In the genomic region with DNA sequence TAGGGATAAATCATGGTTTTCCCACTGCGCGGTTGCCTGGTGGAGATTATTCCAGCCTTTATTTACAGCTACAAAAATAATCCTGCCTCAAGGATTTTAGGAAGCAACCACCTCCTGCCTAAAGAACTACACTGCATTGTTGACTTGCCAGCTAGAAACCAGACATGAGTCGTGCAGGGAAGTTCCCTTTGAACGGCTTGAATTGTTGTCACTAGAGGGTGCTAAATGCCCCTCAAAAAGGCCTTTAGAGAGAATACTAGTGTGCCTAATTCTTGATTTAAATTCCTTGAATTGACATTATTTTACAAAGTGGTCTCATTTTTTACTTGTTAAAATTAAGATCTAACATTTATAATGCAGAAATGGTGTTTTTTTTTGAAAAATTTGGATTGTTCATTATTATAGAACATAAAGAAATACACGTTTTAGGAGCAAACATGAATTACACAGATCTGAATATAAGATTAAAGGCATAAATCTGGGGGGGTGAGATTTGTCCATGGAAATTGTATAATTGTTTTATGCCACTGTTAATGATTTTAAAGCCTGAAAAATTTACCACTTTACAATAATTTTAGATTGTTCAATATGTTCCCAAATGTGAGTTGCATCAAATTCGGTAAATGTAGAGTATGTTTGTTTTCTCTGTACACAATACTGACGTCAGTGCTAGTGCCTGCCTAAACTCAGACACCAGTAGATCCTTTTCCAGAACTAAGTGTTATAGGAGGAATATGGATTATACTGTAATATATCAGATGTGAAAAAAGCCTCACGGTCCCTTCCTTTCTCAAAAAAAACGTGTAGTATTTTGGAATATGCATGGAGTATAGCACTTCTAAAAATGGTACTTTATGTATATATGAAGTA, we compare ENCODE assay signal across 8 cellular contexts. TPM values are rescaled to one million over a fixed set of nuclear protein-coding genes. Genes with fewer than 3 reads are reported as not detected.
DNase-seq lines count a peak whose midpoint lies in the region; ATAC-seq, FAIRE-seq and TF ChIP-seq lines count a peak whose summit lies in the region.

No MANE protein-coding gene starts in this region.

- no peaks in the 10 kb centered on the region for H4K20me1 ChIP-seq in GM12878 (ENCODE audit: control insufficient read depth, insufficient read depth)

- no peak overlapping the region for H3K27ac ChIP-seq in GM12878 (ENCODE audit: control insufficient read depth, insufficient read depth)

- SMC1A ChIA-PET in GM12878 (lab: Charles Lee; ENCODE audit: uncharacterized antibody, unreplicated experiment): interaction anchor here (0.7 to 0.9 kb wide), 2 partner anchors 631 to 632 kb away, joined by 3 to 7 read pairs; no protein-coding TSS in a partner anchor

- 22% methylated on average over 9 of the region's 9 CpGs for WGBS in GM12878 (ENCODE audit: insufficient coverage, insufficient replicate concordance, low lambda C conversion rate, missing lambda C conversion rate)

- no peak overlapping the region for H2AFZ ChIP-seq in GM12878 (ENCODE audit: control insufficient read depth, low read depth, low read length)

- no peaks in the 10 kb centered on the region for H3K79me2 ChIP-seq in GM12878 (ENCODE audit: control insufficient read depth, insufficient read depth, low read length)

- RAD21 ChIA-PET in GM12878 (lab: Charles Lee; ENCODE audit: unreplicated experiment): interaction anchor here (0.7 kb wide), 1 partner anchor 632 kb away, joined by 4 read pairs; no protein-coding TSS in a partner anchor

- H3K9me3 ChIP-seq in GM12878 (replicated peaks; ENCODE audit: control insufficient read depth, insufficient read depth, low read length): no peaks in the 10 kb centered on the region

- TF ChIP-seq POLR2A in GM12878 (IDR thresholded peaks at IDR 0.05; ENCODE audit: low read depth, low read length): no peak

- intact Hi-C loops in GM12878 (cut with micrococcal nuclease; ENCODE audit: unreplicated experiment): loop anchor here (5.0 to 10.0 kb wide), 2 partner anchors 199 to 631 kb away; no protein-coding TSS in a partner anchor

- ATAC-seq in GM12878 (peak; percentile 86), GM18870 (IDR thresholded peaks at IDR 0.05; ENCODE audit: unreplicated experiment) (no peak), GM21367 (IDR thresholded peaks at IDR 0.05; ENCODE audit: unreplicated experiment) (no peak)

- TF ChIP-seq RAD21 in GM12878 (IDR thresholded peaks at IDR 0.05; ENCODE audit: insufficient read depth, low read depth, low read length): peak; percentile 65

- H3K9ac ChIP-seq in GM12878 (ENCODE audit: control insufficient read depth, insufficient read depth, low read length): no peak overlapping the region

- H3K4me2 ChIP-seq in GM12878 (ENCODE audit: control insufficient read depth, insufficient read depth): no peak overlapping the region

- BruUV-seq in GM12878 (replicated peaks; lab: Mats Ljungman, UMichigan): no TSS peak

- no peaks in the 10 kb centered on the region for H3K27me3 ChIP-seq in GM12878 (replicated peaks in 1 of 2; ENCODE audit: control insufficient read depth in 2 of 2, insufficient read depth in 2 of 2, low read length in 1 of 2)

- POLR2A ChIA-PET in GM12878 (lab: Charles Lee): no interaction called here

- peak; percentile 55 to 65 (median 56) for TF ChIP-seq CTCF in GM12878 (IDR thresholded peaks at IDR 0.05 in 2 of 3, conservative IDR thresholded peaks at IDR 0.05 in 1 of 3; ENCODE audit: control insufficient read depth in 2 of 3, extremely low read depth in 1 of 3, insufficient read depth in 1 of 3, low read depth in 3 of 3, low read length in 3 of 3)

- CTCF ChIA-PET in GM12878 (lab: Yijun Ruan, JAX): interaction anchor here (0.7 to 1.1 kb wide), 5 partner anchors 8 to 882 kb away, joined by 3 to 4 read pairs (median 3); no protein-coding TSS in a partner anchor

- no peak for TF ChIP-seq EP300 in GM12878 (IDR thresholded peaks at IDR 0.05; ENCODE audit: borderline replicate concordance in 1 of 2, control insufficient read depth in 1 of 2, low read depth in 2 of 2, low read length in 2 of 2)

- no peak for FAIRE-seq in GM12878 (lab: Jason Lieb, UNC)

- H3K4me1 ChIP-seq in GM12878 (ENCODE audit: control insufficient read depth, insufficient read depth, low read length): no peaks in the 10 kb centered on the region

- H3K36me3 ChIP-seq in GM12878 (ENCODE audit: control insufficient read depth in 2 of 2, insufficient read depth in 2 of 2, low read length in 1 of 2): no peaks in the 10 kb centered on the region

- in situ Hi-C loops in GM12878 (cut with MboI): loop anchor here (10.0 kb wide), 1 partner anchor 619 kb away; no protein-coding TSS in a partner anchor

- DNase-seq in COR-L47 (lab: John Stamatoyannopoulos, UW): peak; percentile 55
- peak; percentile 36 for DNase-seq in HPDE6-E6E7 (ENCODE audit: extremely low spot score)
- DNase-seq in NCI-H69 (lab: John Stamatoyannopoulos, UW): peak; percentile 65
- no peak for DNase-seq in GM12878 (ENCODE audit: low read depth, low spot score)
- DNase-seq in iPS-NIHi7 (ENCODE audit: extremely low spot score): peak; percentile 54
- DNase-seq in stromal cell of bone marrow (ENCODE audit: low read depth): peak; percentile 73

- no peak overlapping the region for H3K4me3 ChIP-seq in GM12878

TF ChIP-seq in GM12878, 131 proteins besides CTCF, POLR2A, EP300 and RAD21 (continues in another document):
- TF ChIP-seq CBX3 (IDR thresholded peaks at IDR 0.05; ENCODE audit: borderline replicate concordance, low read depth): no peak
- TF ChIP-seq PML (IDR thresholded peaks at IDR 0.05; ENCODE audit: low read length): no peak
- TF ChIP-seq, protein P1, sequence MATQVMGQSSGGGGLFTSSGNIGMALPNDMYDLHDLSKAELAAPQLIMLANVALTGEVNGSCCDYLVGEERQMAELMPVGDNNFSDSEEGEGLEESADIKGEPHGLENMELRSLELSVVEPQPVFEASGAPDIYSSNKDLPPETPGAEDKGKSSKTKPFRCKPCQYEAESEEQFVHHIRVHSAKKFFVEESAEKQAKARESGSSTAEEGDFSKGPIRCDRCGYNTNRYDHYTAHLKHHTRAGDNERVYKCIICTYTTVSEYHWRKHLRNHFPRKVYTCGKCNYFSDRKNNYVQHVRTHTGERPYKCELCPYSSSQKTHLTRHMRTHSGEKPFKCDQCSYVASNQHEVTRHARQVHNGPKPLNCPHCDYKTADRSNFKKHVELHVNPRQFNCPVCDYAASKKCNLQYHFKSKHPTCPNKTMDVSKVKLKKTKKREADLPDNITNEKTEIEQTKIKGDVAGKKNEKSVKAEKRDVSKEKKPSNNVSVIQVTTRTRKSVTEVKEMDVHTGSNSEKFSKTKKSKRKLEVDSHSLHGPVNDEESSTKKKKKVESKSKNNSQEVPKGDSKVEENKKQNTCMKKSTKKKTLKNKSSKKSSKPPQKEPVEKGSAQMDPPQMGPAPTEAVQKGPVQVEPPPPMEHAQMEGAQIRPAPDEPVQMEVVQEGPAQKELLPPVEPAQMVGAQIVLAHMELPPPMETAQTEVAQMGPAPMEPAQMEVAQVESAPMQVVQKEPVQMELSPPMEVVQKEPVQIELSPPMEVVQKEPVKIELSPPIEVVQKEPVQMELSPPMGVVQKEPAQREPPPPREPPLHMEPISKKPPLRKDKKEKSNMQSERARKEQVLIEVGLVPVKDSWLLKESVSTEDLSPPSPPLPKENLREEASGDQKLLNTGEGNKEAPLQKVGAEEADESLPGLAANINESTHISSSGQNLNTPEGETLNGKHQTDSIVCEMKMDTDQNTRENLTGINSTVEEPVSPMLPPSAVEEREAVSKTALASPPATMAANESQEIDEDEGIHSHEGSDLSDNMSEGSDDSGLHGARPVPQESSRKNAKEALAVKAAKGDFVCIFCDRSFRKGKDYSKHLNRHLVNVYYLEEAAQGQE (IDR thresholded peaks at IDR 0.05; ENCODE audit: low read depth, low read length): no peak
- no peak for TF ChIP-seq NRF1 (conservative IDR thresholded peaks at IDR 0.05; ENCODE audit: low read depth, low read length)
- TF ChIP-seq, protein P2, sequence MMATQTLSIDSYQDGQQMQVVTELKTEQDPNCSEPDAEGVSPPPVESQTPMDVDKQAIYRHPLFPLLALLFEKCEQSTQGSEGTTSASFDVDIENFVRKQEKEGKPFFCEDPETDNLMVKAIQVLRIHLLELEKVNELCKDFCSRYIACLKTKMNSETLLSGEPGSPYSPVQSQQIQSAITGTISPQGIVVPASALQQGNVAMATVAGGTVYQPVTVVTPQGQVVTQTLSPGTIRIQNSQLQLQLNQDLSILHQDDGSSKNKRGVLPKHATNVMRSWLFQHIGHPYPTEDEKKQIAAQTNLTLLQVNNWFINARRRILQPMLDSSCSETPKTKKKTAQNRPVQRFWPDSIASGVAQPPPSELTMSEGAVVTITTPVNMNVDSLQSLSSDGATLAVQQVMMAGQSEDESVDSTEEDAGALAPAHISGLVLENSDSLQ (IDR thresholded peaks at IDR 0.05): no peak

RNA-seq across cellular contexts. Expression of a gene that starts 7.6 kb away (rescaled TPM):
- not detected in 2 replicates for total RNA-seq in GM12878 (2013; cell fraction: nucleolus; rRNA removed)
- total RNA-seq in GM12878 (2014; rRNA removed) (not detected in 2 replicates), GM12878 (2014; rRNA removed; fragmentation: Illumina TruSeq; extraction: Trizol) (not detected in 2 replicates), GM12878 (2021) (not detected in 2 replicates)
- not detected for polyA plus RNA-seq in GM12878 (2011; ENCODE audit: low read depth)
- polyA plus RNA-seq in GM12878 (2011; rRNA removed) (not detected in 2 replicates), GM12878 (2014; fragmentation: Illumina TruSeq; extraction: Trizol) (not detected in 2 replicates), GM12878 (2014; fragmentation: Nextera tagmentation; extraction: Ambion mirVana) (not detected), GM12878 (2014; rRNA removed) (not detected in 2 replicates), GM12878 (2016; fragmentation: Nextera tagmentation; extraction: Ambion mirVana) (not detected)
- polyA plus RNA-seq in GM12878 (2011; cell fraction: cytosol; rRNA removed): not detected in 2 replicates
- not detected in 2 replicates for polyA plus RNA-seq in GM12878 (2011; cell fraction: nucleus; rRNA removed)
- not detected in 2 replicates for polyA plus RNA-seq in GM12878 (2012)
- not detected in 2 replicates for polyA minus RNA-seq in GM12878 (2011; rRNA and poly(A)+ RNA removed)
- polyA minus RNA-seq in GM12878 (2011; cell fraction: cytosol; rRNA and poly(A)+ RNA removed): not detected in 2 replicates
- polyA minus RNA-seq in GM12878 (2011; cell fraction: nucleus; rRNA and poly(A)+ RNA removed): not detected in 2 replicates
